In genomic region chr11:3797329-3798090, GRCh38 we compare ENCODE assay signal across 8 cellular contexts. TPM values are rescaled to one million over a fixed set of nuclear protein-coding genes. Genes with fewer than 3 reads are reported as not detected.
DNase-seq lines count a peak whose midpoint lies in the region; ATAC-seq, FAIRE-seq and TF ChIP-seq lines count a peak whose summit lies in the region.

NUP98 (minus strand) TSS chr11:3797554; CDS start chr11:3782117, 15,437 bp downstream.

- TF ChIP-seq CTCF in D721Med (IDR thresholded peaks at IDR 0.05; ENCODE audit: insufficient read depth, missing control alignments): no peak
- peak; percentile 4; the same call in 1 of the 2 replicates for TF ChIP-seq CTCF in OCI-LY7 (conservative IDR thresholded peaks at IDR 0.05; ENCODE audit: low read length)
- TF ChIP-seq CTCF in endothelial cell (IDR thresholded peaks at IDR 0.05; ENCODE audit: unreplicated experiment): no peak
- no peak for TF ChIP-seq CTCF in mesothelial cell of epicardium (IDR thresholded peaks at IDR 0.05; ENCODE audit: unreplicated experiment)

- POLR2A ChIA-PET in OCI-LY7 (lab: Charles Lee): interaction anchor here (0.8 to 1.5 kb wide), 3 partner anchors 10 to 56 kb away, joined by 4 to 7 read pairs (median 4); no protein-coding TSS in a partner anchor

- peak within 1 kb of the TSS; percentile 95 for H3K4me3 Mint-ChIP-seq in endothelial cell (ENCODE audit: unreplicated experiment)
- peak within 1 kb of the TSS; percentile 85 for H3K4me3 Mint-ChIP-seq in mesothelial cell of epicardium

- H3K79me2 ChIP-seq in OCI-LY7 (ENCODE audit: insufficient read depth, low read depth, low read length): peaks cover 48% of the 10 kb centered on the region

- H4K20me1 ChIP-seq in OCI-LY7 (ENCODE audit: insufficient read depth, low read length): peaks cover 14% of the 10 kb centered on the region

- intact Hi-C loops in OCI-LY7 (cut with micrococcal nuclease; ENCODE audit: unreplicated experiment): loop anchor here (1.0 kb wide), 1 partner anchor 40 kb away; no protein-coding TSS in a partner anchor

- DNase-seq in D721Med (ENCODE audit: insufficient read length, low spot score): peak; percentile 52
- DNase-seq in HuH-7.5 (ENCODE audit: low spot score): peak; percentile 89
- DNase-seq in OCI-LY7 (ENCODE audit: low spot score): peak; percentile 100
- peak; percentile 98 for DNase-seq in activated T-cell treated with anti-CD3 and anti-CD28 coated beads for 1 hour (ENCODE audit: low read depth)
- peak; percentile 100 for DNase-seq in endothelial cell (ENCODE audit: low spot score)
- DNase-seq in mesothelial cell of epicardium (ENCODE audit: low spot score in 2 of 2, unreplicated experiment in 2 of 2): peak; percentile 98 to 100
- peak; percentile 100 for DNase-seq in stimulated activated CD8-positive, alpha-beta memory T cell treated with anti-CD3 and anti-CD28 coated beads, Interleukin-15, amount 100 ng/mL, for 48 hours (ENCODE audit: low read depth in 2 of 2)

- H3K9me3 ChIP-seq in OCI-LY7 (ENCODE audit: low read length): no peaks in the 10 kb centered on the region

- ATAC-seq in GM21526 (IDR thresholded peaks at IDR 0.05; ENCODE audit: low FRiP score, unreplicated experiment): peak; percentile 94

- H3K9me2 ChIP-seq in OCI-LY7 (ENCODE audit: insufficient read depth, low read length): no peaks in the 10 kb centered on the region

- H3K4me1 Mint-ChIP-seq in endothelial cell (ENCODE audit: unreplicated experiment): peaks cover 16% of the 10 kb centered on the region
- peaks cover 23% of the 10 kb centered on the region for H3K4me1 Mint-ChIP-seq in mesothelial cell of epicardium

- no peak for FAIRE-seq in D721Med (lab: Jason Lieb, UNC)

- peak within 1 kb of the TSS; percentile 99 for H3K27ac Mint-ChIP-seq in endothelial cell (ENCODE audit: unreplicated experiment)
- peak within 1 kb of the TSS; percentile 100 for H3K27ac Mint-ChIP-seq in mesothelial cell of epicardium

- H3K4me2 ChIP-seq in OCI-LY7 (ENCODE audit: low read length): peak within 1 kb of the TSS; percentile 98

- H3K4me3 ChIP-seq in OCI-LY7 (ENCODE audit: low read depth, low read length, poor library complexity, severe bottlenecking): peak within 1 kb of the TSS; percentile 93

- BruUV-seq in OCI-LY7 (replicated peaks; lab: Mats Ljungman, UMichigan): no TSS peak

- CTCF ChIA-PET in OCI-LY7 (lab: Charles Lee; ENCODE audit: unreplicated experiment): no interaction called here

- H3K27me3 Mint-ChIP-seq in endothelial cell (ENCODE audit: unreplicated experiment) (peaks cover 4% of the 10 kb centered on the region), mesothelial cell of epicardium (ENCODE audit: low read depth) (no peaks in the 10 kb centered on the region)

- peaks cover 40% of the 10 kb centered on the region for H3K36me3 ChIP-seq in OCI-LY7 (ENCODE audit: insufficient read depth, low read length)

- peak within 1 kb of the TSS; percentile 84 for H2AFZ ChIP-seq in OCI-LY7 (ENCODE audit: low read length)

- H3K36me3 Mint-ChIP-seq in endothelial cell (ENCODE audit: low read depth, unreplicated experiment) (peaks cover 1% of the 10 kb centered on the region), mesothelial cell of epicardium (peaks cover 10% of the 10 kb centered on the region)

- H3K4me1 ChIP-seq in OCI-LY7 (ENCODE audit: insufficient read depth, low read length, poor library complexity, severe bottlenecking): peaks cover 29% of the 10 kb centered on the region

- no peaks in the 10 kb centered on the region for H3K9me3 Mint-ChIP-seq in endothelial cell (ENCODE audit: unreplicated experiment)
- no peaks in the 10 kb centered on the region for H3K9me3 Mint-ChIP-seq in mesothelial cell of epicardium

- H3K27ac ChIP-seq in OCI-LY7 (ENCODE audit: low read depth, low read length, poor library complexity, severe bottlenecking): peak within 1 kb of the TSS; percentile 73

RNA-seq across cellular contexts. Expression of gene NUP98, which starts in this region (rescaled TPM):
- 83.9 and 102 TPM in 2 replicates for total RNA-seq in OCI-LY7 (2014; rRNA removed; shearing (Covaris generic))
- 112 and 115 TPM in 2 replicates for total RNA-seq in OCI-LY7 (2022)
- 59.9 TPM for total RNA-seq in endothelial cell (ENCODE audit: unreplicated experiment)
- total RNA-seq in mesothelial cell of epicardium: 82.6 to 85.4 TPM (median 83.3 TPM) in 3 replicates

Comparison
In these comparisons a context has a peak if more than half of its experiments do, and no peak if none do; other contexts are left out.
1. Peak in every context shown above with its lines: DNase-seq, ATAC-seq, H3K4me3 ChIP-seq and H3K27ac ChIP-seq.